18 cellular contexts compared by ENCODE assay signal in the genomic region with DNA sequence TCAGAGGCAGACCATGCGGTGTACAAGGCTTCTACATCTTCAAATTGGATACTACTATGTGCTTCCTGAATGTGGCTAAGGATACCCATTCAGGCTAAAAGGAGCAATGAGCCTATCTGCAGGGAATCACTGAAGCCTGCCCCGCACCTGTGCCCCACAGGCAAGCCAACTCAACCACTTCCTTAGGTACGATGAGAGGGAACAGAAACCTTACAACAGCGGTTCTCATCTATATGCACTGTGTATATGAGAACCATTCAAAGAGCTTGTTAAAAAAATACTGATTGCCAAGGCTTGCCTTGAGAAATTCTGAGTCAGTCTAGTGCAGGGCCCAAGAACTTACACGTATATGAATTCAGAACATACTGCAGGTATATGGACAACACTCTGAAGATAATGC.
DNase-seq lines count a peak whose midpoint lies in the region; ATAC-seq and TF ChIP-seq lines count a peak whose summit lies in the region.
"Had no signal": no experiment of that assay in that cellular context is flagged by ENCODE, and none has a peak within 500 bp of the region (broad histone marks: within the 10 kb centered on the region; RNA-seq: fewer than 3 reads in every experiment).

No MANE protein-coding gene starts in this region.

- H3K27me3 Mint-ChIP-seq in type B pancreatic cell: no peaks in the 10 kb centered on the region

- peak; percentile 46 for DNase-seq in GM06990 (ENCODE audit: extremely low read depth, insufficient read length)
- no peak for DNase-seq in type B pancreatic cell (ENCODE audit: extremely low spot score, unreplicated experiment)
- no peak for DNase-seq in globus pallidus (ENCODE audit: low spot score)
- no peak for DNase-seq in central memory CD4-positive, alpha-beta T cell
- no peak for DNase-seq in NCI-H226
- DNase-seq: ACHN; activated effector memory CD4-positive, alpha-beta T cell treated with anti-CD3 and anti-CD28 coated beads, Interleukin-2, amount 50 U/mL, for 16 hours; CD8-positive, alpha-beta T cell; NCI-H1417; pancreas; SHP77 treated with DMSO at 0.1 percent for 48 hours; T-helper 2 cell; trophoblast cell had no signal

- H3K36me3 Mint-ChIP-seq in type B pancreatic cell: peaks cover 9% of the 10 kb centered on the region
- H3K36me3 Mint-ChIP-seq: CD8-positive, alpha-beta T cell; stimulated activated effector memory CD8-positive, alpha-beta T cell treated with anti-CD3 and anti-CD28 coated beads, Interleukin-12 subunit alpha, Interleukin-12 subunit beta, amount 100 ng/mL, for 72 hours had no signal

- TF ChIP-seq CTCF in GM06990 (IDR thresholded peaks at IDR 0.05; ENCODE audit: insufficient read depth, low read length, poor library complexity, severe bottlenecking) (no peak), type B pancreatic cell (conservative IDR thresholded peaks at IDR 0.05) (no peak)

- peak; percentile 71 for ATAC-seq in GM19023 (IDR thresholded peaks at IDR 0.05; ENCODE audit: unreplicated experiment)
- peak; percentile 73 for ATAC-seq in HG02588 (IDR thresholded peaks at IDR 0.05; ENCODE audit: unreplicated experiment)
- peak; percentile 64 for ATAC-seq in HG03196 (IDR thresholded peaks at IDR 0.05; ENCODE audit: unreplicated experiment)
- ATAC-seq: CD8-positive, alpha-beta T cell; pancreas; stimulated activated effector memory CD8-positive, alpha-beta T cell treated with anti-CD3 and anti-CD28 coated beads, Interleukin-12 subunit alpha, Interleukin-12 subunit beta, amount 100 ng/mL, for 72 hours had no signal

- peaks cover 23% of the 10 kb centered on the region for H3K4me1 Mint-ChIP-seq in type B pancreatic cell (ENCODE audit: unreplicated experiment)
- H3K4me1 Mint-ChIP-seq: stimulated activated effector memory CD8-positive, alpha-beta T cell treated with anti-CD3 and anti-CD28 coated beads, Interleukin-12 subunit alpha, Interleukin-12 subunit beta, amount 100 ng/mL, for 72 hours had no signal

- H3K4me3 ChIP-seq in GM06990 (replicated peaks; ENCODE audit: low read depth, low read length): no peak overlapping the region
- H3K4me3 ChIP-seq: ascending aorta, pancreas had no signal

- no peaks in the 10 kb centered on the region for H3K27me3 ChIP-seq in GM06990 (replicated peaks; ENCODE audit: control insufficient read depth, insufficient read depth, low read length)
- H3K27me3 ChIP-seq: ascending aorta, pancreas had no signal

- H3K4me3 Mint-ChIP-seq in type B pancreatic cell: no peak overlapping the region
- H3K4me3 Mint-ChIP-seq: CD8-positive, alpha-beta T cell; stimulated activated effector memory CD8-positive, alpha-beta T cell treated with anti-CD3 and anti-CD28 coated beads, Interleukin-12 subunit alpha, Interleukin-12 subunit beta, amount 100 ng/mL, for 72 hours had no signal

- H3K36me3 ChIP-seq in GM06990 (ENCODE audit: control insufficient read depth, insufficient read depth, low read length): no peaks in the 10 kb centered on the region
- H3K36me3 ChIP-seq: ascending aorta, pancreas had no signal

- H3K9me3 Mint-ChIP-seq in type B pancreatic cell: no peaks in the 10 kb centered on the region
- H3K9me3 Mint-ChIP-seq: CD8-positive, alpha-beta T cell; stimulated activated effector memory CD8-positive, alpha-beta T cell treated with anti-CD3 and anti-CD28 coated beads, Interleukin-12 subunit alpha, Interleukin-12 subunit beta, amount 100 ng/mL, for 72 hours had no signal

- no peak overlapping the region for H3K27ac Mint-ChIP-seq in type B pancreatic cell
- H3K27ac Mint-ChIP-seq: CD8-positive, alpha-beta T cell; stimulated activated effector memory CD8-positive, alpha-beta T cell treated with anti-CD3 and anti-CD28 coated beads, Interleukin-12 subunit alpha, Interleukin-12 subunit beta, amount 100 ng/mL, for 72 hours had no signal
